ENCODE assay signal across 21 cellular contexts in the genomic region with DNA sequence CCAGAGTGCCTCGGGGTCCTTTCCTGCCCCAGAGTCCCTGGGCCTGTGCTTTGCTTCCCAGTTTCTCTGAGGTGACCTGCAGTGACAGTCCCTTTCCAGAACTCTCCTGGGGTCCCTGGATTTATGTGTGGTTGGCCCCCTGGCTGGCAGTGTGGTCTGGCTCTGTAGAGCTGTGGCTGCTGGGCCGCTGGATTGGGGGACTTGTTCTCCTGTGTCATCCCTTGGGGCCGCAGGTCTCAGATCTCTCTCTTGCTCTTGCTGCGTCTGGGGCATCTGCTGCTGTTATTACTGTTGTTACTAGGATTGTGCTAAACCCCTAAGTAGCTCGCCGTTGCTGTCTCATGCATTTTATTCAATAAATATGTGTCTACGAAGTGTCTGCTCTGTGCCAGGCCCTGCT. TPM values are rescaled to one million over a fixed set of nuclear protein-coding genes. Genes with fewer than 3 reads are reported as not detected.
A peak's percentile ranks its signal among the peaks of the same experiment; 100 is the strongest.
DNase-seq lines count a peak whose midpoint lies in the region; ATAC-seq and TF ChIP-seq lines count a peak whose summit lies in the region.
"Had no signal": no experiment of that assay in that cellular context is flagged by ENCODE, and none has a peak within 500 bp of the region (broad histone marks: within the 10 kb centered on the region; RNA-seq: fewer than 3 reads in every experiment).

No MANE protein-coding gene starts in this region.

- intact Hi-C loops in spleen (cut with DNase I; ENCODE audit: low total_unique reads) (no loop called here), natural killer cell (cut with micrococcal nuclease) (no loop called here)

- TF ChIP-seq CTCF in WTC11 (IDR thresholded peaks at IDR 0.05) (no peak), spleen (IDR thresholded peaks at IDR 0.05 in 8 of 11, conservative IDR thresholded peaks at IDR 0.05 in 3 of 11) (no peak), natural killer cell (IDR thresholded peaks at IDR 0.05) (no peak)

- no peak overlapping the region for H3K4me3 Mint-ChIP-seq in WTC11
- no peak overlapping the region for H3K4me3 Mint-ChIP-seq in stimulated activated effector memory CD8-positive, alpha-beta T cell treated with anti-CD3 and anti-CD28 coated beads, Interleukin-12 subunit alpha, Interleukin-12 subunit beta, amount 100 ng/mL, for 72 hours
- H3K4me3 Mint-ChIP-seq in natural killer cell = no peak overlapping the region
- H3K4me3 Mint-ChIP-seq: CD4-positive, CD25-positive, alpha-beta regulatory T cell; CD8-positive, alpha-beta memory T cell; H9 had no signal

- H4K20me1 ChIP-seq in BLaER1 treated with 17β-estradiol and CSF1 and Interleukin-3, amounts not matched to agents 10 nM and 100 nM = peaks cover 0 to 4% (median 0%) of the 10 kb centered on the region in 11 experiments; a peak in 1 of 22 replicates

- H3K27me3 ChIP-seq in BLaER1 treated with 17β-estradiol and CSF1 and Interleukin-3, amounts not matched to agents 10 nM and 100 nM = no peaks in the 10 kb centered on the region; a peak in 1 of 22 replicates
- peaks cover 0 to 6% (median 0%) of the 10 kb centered on the region in 7 donors for H3K27me3 ChIP-seq in spleen (replicated peaks in 1 of 7)

- H3K9me3 Mint-ChIP-seq in WTC11 (no peaks in the 10 kb centered on the region), natural killer cell (no peaks in the 10 kb centered on the region)
- no peaks in the 10 kb centered on the region for H3K9me3 Mint-ChIP-seq in stimulated activated effector memory CD8-positive, alpha-beta T cell treated with anti-CD3 and anti-CD28 coated beads, Interleukin-12 subunit alpha, Interleukin-12 subunit beta, amount 100 ng/mL, for 72 hours
- H3K9me3 Mint-ChIP-seq: CD4-positive, CD25-positive, alpha-beta regulatory T cell; CD8-positive, alpha-beta memory T cell; H9 had no signal

- peak overlapping the region in 10 of 11 experiments; percentile 13 to 89 (median 81); a peak in 18 of 22 replicates for H3K4me2 ChIP-seq in BLaER1 treated with 17β-estradiol and CSF1 and Interleukin-3, amounts not matched to agents 10 nM and 100 nM

- H3K36me3 Mint-ChIP-seq in WTC11 (peaks cover 3% of the 10 kb centered on the region; the same call in 1 of the 2 replicates), natural killer cell (no peaks in the 10 kb centered on the region)
- H3K36me3 Mint-ChIP-seq in stimulated activated effector memory CD8-positive, alpha-beta T cell treated with anti-CD3 and anti-CD28 coated beads, Interleukin-12 subunit alpha, Interleukin-12 subunit beta, amount 100 ng/mL, for 72 hours = peaks cover 6% of the 10 kb centered on the region
- H3K36me3 Mint-ChIP-seq: CD4-positive, CD25-positive, alpha-beta regulatory T cell; CD8-positive, alpha-beta memory T cell had no signal

- ATAC-seq in WTC11 = no peak
- no peak for ATAC-seq in stimulated activated effector memory CD8-positive, alpha-beta T cell treated with anti-CD3 and anti-CD28 coated beads, Interleukin-12 subunit alpha, Interleukin-12 subunit beta, amount 100 ng/mL, for 72 hours
- ATAC-seq in natural killer cell = no peak
- ATAC-seq: GM12878 had no signal

- POLR2A ChIA-PET in WTC11 (lab: Charles Lee) = no interaction called here

- peak overlapping the region in 2 of 11 experiments; percentile 10 to 12; a peak in 3 of 22 replicates for H3K27ac ChIP-seq in BLaER1 treated with 17β-estradiol and CSF1 and Interleukin-3, amounts not matched to agents 10 nM and 100 nM
- H3K27ac ChIP-seq in spleen = no peak overlapping the region

- no peak for TF ChIP-seq POLR2A in spleen (IDR thresholded peaks at IDR 0.05)

- CTCF ChIA-PET in WTC11 (lab: Charles Lee) = interaction anchor here (0.6 to 4.1 kb wide), 3 partner anchors 10 to 486 kb away, joined by 3 to 146 read pairs (median 3); no protein-coding TSS in a partner anchor

- H3K27me3 Mint-ChIP-seq in WTC11 (ENCODE audit: low read depth) (no peaks in the 10 kb centered on the region), natural killer cell (ENCODE audit: low read depth in 2 of 2) (peaks cover 0 to 2% of the 10 kb centered on the region in 2 donors)
- H3K27me3 Mint-ChIP-seq: CD4-positive, CD25-positive, alpha-beta regulatory T cell; CD8-positive, alpha-beta memory T cell had no signal

- 83 to 90% (median 88%) methylated on average over 7 of the region's 7 CpGs for WGBS in spleen, 5 donors

- DNase-seq in NCI-H82 (lab: John Stamatoyannopoulos, UW) (peak; percentile 11), NCI-H82 treated with DMSO at 0.1 percent for 48 hours (lab: John Stamatoyannopoulos, UW; ENCODE audit: unreplicated experiment) (no peak), WTC11 (ENCODE audit: low spot score) (no peak), spleen (peak; percentile 47), natural killer cell (no peak), NCI-H1105 treated with DMSO at 0.1 percent for 48 hours (lab: John Stamatoyannopoulos, UW) (no peak)
- no peak for DNase-seq in stimulated activated effector memory CD8-positive, alpha-beta T cell treated with anti-CD3 and anti-CD28 coated beads, Interleukin-12 subunit alpha, Interleukin-12 subunit beta, amount 100 ng/mL, for 72 hours (ENCODE audit: low spot score in 2 of 2)
- DNase-seq: 8988T; C1 segment of cervical spinal cord; CD4-positive, CD25-positive, alpha-beta regulatory T cell; CD8-positive, alpha-beta memory T cell; COR-L47; DMS 273 treated with DMSO at 0.1 percent for 48 hours; DMS53; DND-41; EL; H9 had no signal

- H3K4me3 ChIP-seq in BLaER1 treated with 17β-estradiol and CSF1 and Interleukin-3, amounts not matched to agents 10 nM and 100 nM = no peak overlapping the region
- no peak overlapping the region for H3K4me3 ChIP-seq in spleen
- H3K4me3 ChIP-seq: GM12878 had no signal

- H3K27ac Mint-ChIP-seq in WTC11 (0 out of 2 replicates have a peak overlapping the region, but pooled peaks have one; percentile 11), natural killer cell (no peak overlapping the region)
- H3K27ac Mint-ChIP-seq in stimulated activated effector memory CD8-positive, alpha-beta T cell treated with anti-CD3 and anti-CD28 coated beads, Interleukin-12 subunit alpha, Interleukin-12 subunit beta, amount 100 ng/mL, for 72 hours = no peak overlapping the region
- H3K27ac Mint-ChIP-seq: CD4-positive, CD25-positive, alpha-beta regulatory T cell; CD8-positive, alpha-beta memory T cell had no signal

- H3K36me3 ChIP-seq in BLaER1 treated with 17β-estradiol and CSF1 and Interleukin-3, amounts not matched to agents 10 nM and 100 nM = no peaks in the 10 kb centered on the region
- H3K36me3 ChIP-seq in spleen = no peaks in the 10 kb centered on the region

- H3K4me1 Mint-ChIP-seq in WTC11 (peaks cover 22% of the 10 kb centered on the region), natural killer cell (no peaks in the 10 kb centered on the region)
- H3K4me1 Mint-ChIP-seq in stimulated activated effector memory CD8-positive, alpha-beta T cell treated with anti-CD3 and anti-CD28 coated beads, Interleukin-12 subunit alpha, Interleukin-12 subunit beta, amount 100 ng/mL, for 72 hours = peaks cover 9% of the 10 kb centered on the region

- H3K9ac ChIP-seq in BLaER1 treated with 17β-estradiol and CSF1 and Interleukin-3, amounts not matched to agents 10 nM and 100 nM = peak overlapping the region in 5 of 11 experiments; percentile 0 to 41 (median 20); a peak in 6 of 22 replicates

- peaks cover 0 to 90% (median 87%) of the 10 kb centered on the region in 10 experiments; a peak in 17 of 20 replicates for H3K4me1 ChIP-seq in BLaER1 treated with 17β-estradiol and CSF1 and Interleukin-3, amounts not matched to agents 10 nM and 100 nM
- H3K4me1 ChIP-seq in spleen = peaks cover 0 to 11% (median 8%) of the 10 kb centered on the region in 6 donors

- H3K9me3 ChIP-seq in BLaER1 treated with 17β-estradiol and CSF1 and Interleukin-3, amounts not matched to agents 10 nM and 100 nM (replicated peaks in 1 of 11) = no peaks in the 10 kb centered on the region
- no peaks in the 10 kb centered on the region for H3K9me3 ChIP-seq in spleen

TF ChIP-seq in WTC11, 78 proteins besides CTCF, POLR2A, EP300 and RAD21 (continues in another document):
- TF ChIP-seq, protein P1, sequence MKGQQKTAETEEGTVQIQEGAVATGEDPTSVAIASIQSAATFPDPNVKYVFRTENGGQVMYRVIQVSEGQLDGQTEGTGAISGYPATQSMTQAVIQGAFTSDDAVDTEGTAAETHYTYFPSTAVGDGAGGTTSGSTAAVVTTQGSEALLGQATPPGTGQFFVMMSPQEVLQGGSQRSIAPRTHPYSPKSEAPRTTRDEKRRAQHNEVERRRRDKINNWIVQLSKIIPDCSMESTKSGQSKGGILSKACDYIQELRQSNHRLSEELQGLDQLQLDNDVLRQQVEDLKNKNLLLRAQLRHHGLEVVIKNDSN (CRISPR knock-in tag; IDR thresholded peaks at IDR 0.05) = no peak
- no peak for TF ChIP-seq NR3C1 (CRISPR knock-in tag; conservative IDR thresholded peaks at IDR 0.05; ENCODE audit: low read depth)
- no peak for TF ChIP-seq ESRRA (CRISPR knock-in tag; IDR thresholded peaks at IDR 0.05; ENCODE audit: borderline replicate concordance)
- no peak for TF ChIP-seq NFYB (CRISPR knock-in tag; conservative IDR thresholded peaks at IDR 0.05; ENCODE audit: low read depth)
- no peak for TF ChIP-seq ZNF263 (CRISPR knock-in tag; IDR thresholded peaks at IDR 0.05; ENCODE audit: low read depth)
- TF ChIP-seq, protein P2, sequence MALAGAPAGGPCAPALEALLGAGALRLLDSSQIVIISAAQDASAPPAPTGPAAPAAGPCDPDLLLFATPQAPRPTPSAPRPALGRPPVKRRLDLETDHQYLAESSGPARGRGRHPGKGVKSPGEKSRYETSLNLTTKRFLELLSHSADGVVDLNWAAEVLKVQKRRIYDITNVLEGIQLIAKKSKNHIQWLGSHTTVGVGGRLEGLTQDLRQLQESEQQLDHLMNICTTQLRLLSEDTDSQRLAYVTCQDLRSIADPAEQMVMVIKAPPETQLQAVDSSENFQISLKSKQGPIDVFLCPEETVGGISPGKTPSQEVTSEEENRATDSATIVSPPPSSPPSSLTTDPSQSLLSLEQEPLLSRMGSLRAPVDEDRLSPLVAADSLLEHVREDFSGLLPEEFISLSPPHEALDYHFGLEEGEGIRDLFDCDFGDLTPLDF (CRISPR knock-in tag; IDR thresholded peaks at IDR 0.05) = no peak
- TF ChIP-seq, protein P3, sequence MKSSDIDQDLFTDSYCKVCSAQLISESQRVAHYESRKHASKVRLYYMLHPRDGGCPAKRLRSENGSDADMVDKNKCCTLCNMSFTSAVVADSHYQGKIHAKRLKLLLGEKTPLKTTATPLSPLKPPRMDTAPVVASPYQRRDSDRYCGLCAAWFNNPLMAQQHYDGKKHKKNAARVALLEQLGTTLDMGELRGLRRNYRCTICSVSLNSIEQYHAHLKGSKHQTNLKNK (CRISPR knock-in tag; IDR thresholded peaks at IDR 0.05) = no peak
- no peak for TF ChIP-seq GRHL2 (CRISPR knock-in tag; IDR thresholded peaks at IDR 0.05; ENCODE audit: insufficient replicate concordance, severe bottlenecking)
- TF ChIP-seq MXD4 (CRISPR knock-in tag; IDR thresholded peaks at IDR 0.05; ENCODE audit: borderline replicate concordance) = no peak

RNA-seq across cellular contexts. Expression of a gene that starts 31.9 kb away (rescaled TPM):
- total RNA-seq in WTC11 (2021) = 33.8 to 43.1 TPM (median 35.4 TPM) in 3 replicates
- total RNA-seq in spleen = under 1 TPM in 6 of 7 donors, not detected in 1; 0.06 to 0.28 (median 0.18) TPM
- under 1 TPM in 2 of 3 donors, not detected in 1; 0.02 to 0.13 TPM for polyA plus RNA-seq in spleen
- total RNA-seq in natural killer cell = 1 to 10 TPM in 2 of 3 donors, not detected in 1; 1.0 to 7.5 TPM
- total RNA-seq: A673 had no signal
- polyA plus RNA-seq: AG04450 had no signal

Comparison
In these comparisons a context has a peak if more than half of its experiments do, and no peak if none do; other contexts are left out.
1. DNase-seq: peak in NCI-H82 (single experiment) and spleen (single experiment); none in NCI-H82 treated with DMSO at 0.1 percent for 48 hours (single experiment), WTC11 (single experiment), stimulated activated effector memory CD8-positive, alpha-beta T cell treated with anti-CD3 and anti-CD28 coated beads, Interleukin-12 subunit alpha, Interleukin-12 subunit beta, amount 100 ng/mL, for 72 hours (0 of 2), natural killer cell (single experiment) and NCI-H1105 treated with DMSO at 0.1 percent for 48 hours (single experiment).